In genomic region chr15:28900892-28901586, GRCh38 we compare ENCODE assay signal across 35 cellular contexts. TPM values are rescaled to one million over a fixed set of nuclear protein-coding genes. Genes with fewer than 3 reads are reported as not detected.
A peak's percentile ranks its signal among the peaks of the same experiment; 100 is the strongest.
DNase-seq lines count a peak whose midpoint lies in the region; ATAC-seq, FAIRE-seq and TF ChIP-seq lines count a peak whose summit lies in the region.
"Had no signal": no experiment of that assay in that cellular context is flagged by ENCODE, and none has a peak within 500 bp of the region (broad histone marks: within the 10 kb centered on the region; RNA-seq: fewer than 3 reads in every experiment).

No MANE protein-coding gene starts in this region.

- H3K27me3 Mint-ChIP-seq in chondrocyte (ENCODE audit: low read depth), result no peaks in the 10 kb centered on the region
- H3K27me3 Mint-ChIP-seq in naive thymus-derived CD8-positive, alpha-beta T cell, result no peaks in the 10 kb centered on the region
- H3K27me3 Mint-ChIP-seq: activated B cell treated with CpG ODN at 0.5 μM for 24 hours had no signal

- no peaks in the 10 kb centered on the region for H3K4me1 ChIP-seq in body of pancreas
- H3K4me1 ChIP-seq: gastrocnemius medialis, psoas muscle, sigmoid colon, suprapubic skin had no signal

- DNase-seq in activated CD4-positive, CD25-positive, alpha-beta regulatory T cell treated with anti-CD3 and anti-CD28 coated beads, Interleukin-2, amount 50 U/mL, for 72 hours, result peak; percentile 20
- no peak for DNase-seq in activated CD4-positive, CD25-positive, alpha-beta regulatory T cell (lab: John Stamatoyannopoulos, UW)
- DNase-seq in G401 (ENCODE audit: low spot score) (peak; percentile 15), chondrocyte (ENCODE audit: low spot score) (peak; percentile 57), body of pancreas (no peak), frontal cortex (ENCODE audit: low spot score in 2 of 2) (no peak)
- no peak for DNase-seq in naive thymus-derived CD8-positive, alpha-beta T cell
- DNase-seq: activated B cell treated with CpG ODN at 0.5 μM for 24 hours; activated CD4-positive, alpha-beta T cell treated with anti-CD3 and anti-CD28 coated beads, Interleukin-2, amount 50 U/mL, for 48 hours; activated CD8-positive, alpha-beta memory T cell treated with anti-CD3 and anti-CD28 coated beads, Interleukin-2, amount 50 U/mL, for 4 hours; central memory CD4-positive, alpha-beta T cell; gastrocnemius medialis; HCEC 1CT; hypothalamus; left colon; mesendoderm; NCI-H1436; NCI-H2081 treated with DMSO at 0.1 percent for 48 hours; NCI-H2227 treated with DMSO at 0.1 percent for 48 hours; NCI-H526 treated with DMSO at 0.1 percent for 48 hours; NK-92 treated with Interleukin-12 subunit alpha and Interleukin-12 subunit beta, amount 100 ng/mL, for 24 hours; occipital lobe; psoas muscle; sigmoid colon; stimulated activated CD4-positive, alpha-beta T cell treated with anti-CD3 and anti-CD28 coated beads, Interleukin-4, amount 100 ng/mL, for 4 hours; T-helper 1 cell had no signal

- no peak overlapping the region for H3K4me3 Mint-ChIP-seq in chondrocyte (ENCODE audit: unreplicated experiment)
- H3K4me3 Mint-ChIP-seq in naive thymus-derived CD8-positive, alpha-beta T cell, result peak overlapping the region in 7 of 10 donors; percentile 13 to 76 (median 54)
- H3K4me3 Mint-ChIP-seq: activated B cell treated with CpG ODN at 0.5 μM for 24 hours had no signal

- no peak for ATAC-seq in naive thymus-derived CD8-positive, alpha-beta T cell
- ATAC-seq in body of pancreas (no peak), GM21381 (IDR thresholded peaks at IDR 0.05; ENCODE audit: unreplicated experiment) (no peak)
- ATAC-seq: gastrocnemius medialis, left colon, psoas muscle had no signal

- H3K36me3 Mint-ChIP-seq in chondrocyte (ENCODE audit: low read depth), result peaks cover 3% of the 10 kb centered on the region
- peaks cover 0 to 8% (median 3%) of the 10 kb centered on the region in 3 donors for H3K36me3 Mint-ChIP-seq in naive thymus-derived CD8-positive, alpha-beta T cell

- in situ Hi-C loops in G401 (cut with HindIII; ENCODE audit: low sequenced_read_pairs), result no loop called here

- peaks cover 14% of the 10 kb centered on the region for H3K4me1 Mint-ChIP-seq in chondrocyte (ENCODE audit: low read depth)
- peaks cover 52 to 94% (median 87%) of the 10 kb centered on the region in 4 donors for H3K4me1 Mint-ChIP-seq in naive thymus-derived CD8-positive, alpha-beta T cell
- H3K4me1 Mint-ChIP-seq: activated B cell treated with CpG ODN at 0.5 μM for 24 hours had no signal

- POLR2A ChIA-PET in naive thymus-derived CD8-positive, alpha-beta T cell (lab: Charles Lee), result interaction anchor here (0.6 to 1.1 kb wide), 3 partner anchors 11 to 17 kb away, joined by 3 to 4 read pairs (median 3); no protein-coding TSS in a partner anchor

- no peaks in the 10 kb centered on the region for H3K9me3 ChIP-seq in body of pancreas
- H3K9me3 ChIP-seq: BLaER1 treated with 17β-estradiol and CSF1 and Interleukin-3, amounts not matched to agents 10 nM and 100 nM; gastrocnemius medialis; psoas muscle; sigmoid colon; suprapubic skin had no signal

- no peak overlapping the region for H3K27ac Mint-ChIP-seq in chondrocyte (ENCODE audit: unreplicated experiment)
- peak overlapping the region in 8 of 10 donors; percentile 20 to 91 (median 76) for H3K27ac Mint-ChIP-seq in naive thymus-derived CD8-positive, alpha-beta T cell
- H3K27ac Mint-ChIP-seq: activated B cell treated with CpG ODN at 0.5 μM for 24 hours; activated T-helper 2 cell treated with anti-CD3 and anti-CD28 coated beads, Interferon-gamma antibody, Interleukin-2, Interleukin-4, amounts not matched to agents 10 μg/mL and 5 μg/mL and 100 μg/mL, durations not matched to agents 14 hours and 24 hours and 36 hours had no signal

- TF ChIP-seq CTCF in chondrocyte (IDR thresholded peaks at IDR 0.05) (no peak), body of pancreas (IDR thresholded peaks at IDR 0.05) (no peak)

- no peak overlapping the region for H3K4me3 ChIP-seq in body of pancreas
- H3K4me3 ChIP-seq: BLaER1 treated with 17β-estradiol and CSF1 and Interleukin-3, amounts not matched to agents 10 nM and 100 nM; gastrocnemius medialis; psoas muscle; sigmoid colon; suprapubic skin had no signal

- TF ChIP-seq POLR2A in body of pancreas (IDR thresholded peaks at IDR 0.05), result no peak

- no peaks in the 10 kb centered on the region for H3K27me3 ChIP-seq in body of pancreas
- H3K27me3 ChIP-seq: BLaER1 treated with 17β-estradiol and CSF1 and Interleukin-3, amounts not matched to agents 10 nM and 100 nM; sigmoid colon; suprapubic skin had no signal

- no peaks in the 10 kb centered on the region for H3K36me3 ChIP-seq in body of pancreas (replicated peaks in 1 of 2; ENCODE audit: insufficient read depth in 1 of 2, low read depth in 2 of 2)
- H3K36me3 ChIP-seq: BLaER1 treated with 17β-estradiol and CSF1 and Interleukin-3, amounts not matched to agents 10 nM and 100 nM; gastrocnemius medialis; sigmoid colon; suprapubic skin had no signal

- no peak for FAIRE-seq in frontal cortex (lab: Jason Lieb, UNC)
- FAIRE-seq: astrocyte, G401.6 had no signal

- peaks cover 6% of the 10 kb centered on the region for H3K9me3 Mint-ChIP-seq in chondrocyte (ENCODE audit: low read depth)
- no peaks in the 10 kb centered on the region for H3K9me3 Mint-ChIP-seq in naive thymus-derived CD8-positive, alpha-beta T cell
- H3K9me3 Mint-ChIP-seq: activated B cell treated with CpG ODN at 0.5 μM for 24 hours; activated T-helper 2 cell treated with anti-CD3 and anti-CD28 coated beads, Interferon-gamma antibody, Interleukin-2, Interleukin-4, amounts not matched to agents 10 μg/mL and 5 μg/mL and 100 μg/mL, durations not matched to agents 14 hours and 24 hours and 36 hours had no signal

- 84 to 88% methylated on average over 9 to 12 of the region's 13 CpGs for WGBS in body of pancreas, 2 donors

- intact Hi-C loops in body of pancreas (cut with DNase I), result no loop called here

- H3K27ac ChIP-seq in body of pancreas, result no peak overlapping the region
- H3K27ac ChIP-seq: 22Rv1; BLaER1 treated with 17β-estradiol and CSF1 and Interleukin-3, amounts not matched to agents 10 nM and 100 nM; gastrocnemius medialis; psoas muscle; sigmoid colon; suprapubic skin had no signal

RNA-seq across cellular contexts. Expression of gene APBA2, which starts 15.3 kb away (rescaled TPM):
- total RNA-seq in G401 (2014; rRNA removed; shearing (Covaris generic)), result 20.8 and 27.6 TPM in 2 replicates
- total RNA-seq in chondrocyte (26.4 to 30.4 TPM (median 28.7 TPM) in 3 replicates), body of pancreas (10 to 100 TPM; 13.2 to 29.0 TPM), frontal cortex (117 TPM)
- total RNA-seq in naive thymus-derived CD8-positive, alpha-beta T cell, result 100 to 1,000 TPM; 206 to 216 TPM
- 100 to 1,000 TPM in 1 of 3 donors, 10 to 100 TPM in 2; 75.5 to 164 (median 95.1) TPM for polyA plus RNA-seq in naive thymus-derived CD8-positive, alpha-beta T cell
- total RNA-seq: activated B cell treated with CpG ODN at 0.5 μM for 24 hours had no signal

RNA-seq across cellular contexts. Expression of gene GOLGA6L7, which starts 52.6 kb away (rescaled TPM):
- not detected in 2 replicates for total RNA-seq in G401 (2014; rRNA removed; shearing (Covaris generic))
- total RNA-seq in chondrocyte (not detected in 3 replicates), body of pancreas (not detected), frontal cortex (not detected)
- not detected for total RNA-seq in naive thymus-derived CD8-positive, alpha-beta T cell
- not detected for polyA plus RNA-seq in naive thymus-derived CD8-positive, alpha-beta T cell
- total RNA-seq: activated B cell treated with CpG ODN at 0.5 μM for 24 hours; activated T-helper 2 cell treated with anti-CD3 and anti-CD28 coated beads, Interferon-gamma antibody, Interleukin-2, Interleukin-4, amounts not matched to agents 10 μg/mL and 5 μg/mL and 100 μg/mL, durations not matched to agents 14 hours and 24 hours and 36 hours; astrocyte; dermis microvascular lymphatic vessel endothelial cell; gastrocnemius medialis; left colon; occipital lobe; psoas muscle; sigmoid colon; suprapubic skin; urinary bladder had no signal
- polyA plus RNA-seq: psoas muscle, urinary bladder had no signal

Comparison
In these comparisons a context has a peak if more than half of its experiments do, and no peak if none do; other contexts are left out.
1. DNase-seq: peak in activated CD4-positive, CD25-positive, alpha-beta regulatory T cell treated with anti-CD3 and anti-CD28 coated beads, Interleukin-2, amount 50 U/mL, for 72 hours (single experiment), G401 (single experiment) and chondrocyte (single experiment); none in activated CD4-positive, CD25-positive, alpha-beta regulatory T cell (0 of 4), naive thymus-derived CD8-positive, alpha-beta T cell (0 of 10), body of pancreas (0 of 4) and frontal cortex (0 of 2).